26 cellular contexts compared by ENCODE assay signal in genomic region chr10:71632896-71633600, GRCh38.
DNase-seq lines count a peak whose midpoint lies in the region; ATAC-seq, FAIRE-seq and TF ChIP-seq lines count a peak whose summit lies in the region.
"Had no signal": no experiment of that assay in that cellular context is flagged by ENCODE, and none has a peak within 500 bp of the region (broad histone marks: within the 10 kb centered on the region; RNA-seq: fewer than 3 reads in every experiment).

No MANE protein-coding gene starts in this region.

- no peak overlapping the region for H3K27ac ChIP-seq in GM23338 (ENCODE audit: low read depth)
- no peak overlapping the region for H3K27ac ChIP-seq in small intestine (ENCODE audit: low read depth in 1 of 2, low read length in 1 of 2)
- H3K27ac ChIP-seq: Peyer's patch, SK-N-MC had no signal

- H3K4me3 ChIP-seq in GM23338, result no peak overlapping the region
- H3K4me3 ChIP-seq in small intestine (ENCODE audit: low read depth in 1 of 2, low read length in 2 of 2), result no peak overlapping the region
- H3K4me3 ChIP-seq: Peyer's patch, SK-N-MC had no signal

- H3K9me3 ChIP-seq in small intestine (ENCODE audit: control insufficient read depth, low read depth), result no peaks in the 10 kb centered on the region
- H3K9me3 ChIP-seq: Peyer's patch had no signal

- TF ChIP-seq POLR2A in erythroblast (IDR thresholded peaks at IDR 0.05; ENCODE audit: low read length), result no peak

- no peaks in the 10 kb centered on the region for H4K20me1 ChIP-seq in GM23338 (replicated peaks; ENCODE audit: insufficient read depth)

- H3K36me3 ChIP-seq in GM23338 (ENCODE audit: insufficient read depth) (no peaks in the 10 kb centered on the region), small intestine (ENCODE audit: control insufficient read depth in 2 of 2, insufficient read depth in 2 of 2, low read length in 2 of 2) (no peaks in the 10 kb centered on the region)
- H3K36me3 ChIP-seq: Peyer's patch had no signal

- H3K4me1 ChIP-seq in GM23338 (ENCODE audit: insufficient read depth), result peaks cover 48% of the 10 kb centered on the region
- H3K4me1 ChIP-seq in small intestine (ENCODE audit: control insufficient read depth in 2 of 2, insufficient read depth in 1 of 2, low read depth in 1 of 2, low read length in 1 of 2), result peaks cover 0 to 17% of the 10 kb centered on the region in 2 donors

- H3K36me3 Mint-ChIP-seq in GM23338 (ENCODE audit: low read depth), result no peaks in the 10 kb centered on the region
- H3K36me3 Mint-ChIP-seq: CD4-positive, alpha-beta memory T cell had no signal

- peaks cover 68% of the 10 kb centered on the region for H3K4me1 Mint-ChIP-seq in GM23338

- peak overlapping the region; percentile 11; the same call in 1 of the 3 replicates for H3K4me3 Mint-ChIP-seq in GM23338
- H3K4me3 Mint-ChIP-seq: CD4-positive, alpha-beta memory T cell had no signal

- H2AFZ ChIP-seq in GM23338, result no peak overlapping the region

- TF ChIP-seq CTCF in GM23338 (conservative IDR thresholded peaks at IDR 0.05; ENCODE audit: low read depth in 2 of 2), result no peak

- H3K27ac Mint-ChIP-seq in GM23338, result no peak overlapping the region

- peak overlapping the region; percentile 53 for H3K4me2 ChIP-seq in GM23338

- ATAC-seq in GM23338 (no peak), GM18873 (IDR thresholded peaks at IDR 0.05; ENCODE audit: low FRiP score, unreplicated experiment) (no peak)

- H3K9me3 Mint-ChIP-seq in GM23338, result no peaks in the 10 kb centered on the region; the same call in 2 of the 3 replicates
- H3K9me3 Mint-ChIP-seq: CD4-positive, alpha-beta memory T cell had no signal

- DNase-seq in GM23338 (ENCODE audit: low spot score), result no peak
- DNase-seq in OCI-M1 (lab: John Stamatoyannopoulos, UW), result peak; percentile 24
- peak; percentile 88 to 94 for DNase-seq in erythroblast (lab: John Stamatoyannopoulos, UW)
- DNase-seq in small intestine, result peak; percentile 58
- no peak for DNase-seq in iPS-NIHi7 (ENCODE audit: extremely low spot score)
- DNase-seq in NCI-H1092 (lab: John Stamatoyannopoulos, UW), result no peak
- no peak for DNase-seq in NCI-H1436 (lab: John Stamatoyannopoulos, UW)
- DNase-seq: C1 segment of cervical spinal cord; Calu3; CD4-positive, alpha-beta memory T cell; DMS153; DND-41; Kasumi-1; MV-4-11; NCI-H1105 treated with DMSO at 0.1 percent for 48 hours; NCI-H1694 treated with DMSO at 0.1 percent for 48 hours; NCI-H2081; NCI-H226; NCI-H510A treated with DMSO at 0.1 percent for 48 hours; Peyer's patch; SHP77 treated with DMSO at 0.1 percent for 48 hours had no signal

- peaks cover 32% of the 10 kb centered on the region for H3K27me3 ChIP-seq in GM23338 (ENCODE audit: insufficient read depth)
- no peaks in the 10 kb centered on the region for H3K27me3 ChIP-seq in small intestine (ENCODE audit: control insufficient read depth in 2 of 2, insufficient read depth in 2 of 2, low read length in 2 of 2)
- H3K27me3 ChIP-seq: Peyer's patch had no signal

- FAIRE-seq in small intestine (lab: Jason Lieb, UNC), result no peak
- FAIRE-seq: GM12892, GM19239, HepG2 had no signal

- H3K27me3 Mint-ChIP-seq in GM23338 (ENCODE audit: insufficient read depth, low read depth, poor library complexity), result peaks cover 47% of the 10 kb centered on the region

- no peaks in the 10 kb centered on the region for H3K79me2 ChIP-seq in GM23338 (replicated peaks; ENCODE audit: insufficient read depth)

- 69 to 82% (median 70%) methylated on average over 10 of the region's 10 CpGs for WGBS in small intestine, 3 donors

- no peaks in the 10 kb centered on the region for H3F3A ChIP-seq in GM23338 (replicated peaks; ENCODE audit: low read depth)

- no peaks in the 10 kb centered on the region for H3K9me2 ChIP-seq in GM23338 (ENCODE audit: insufficient read depth)

TF ChIP-seq in GM23338, 12 proteins besides CTCF, POLR2A, EP300 and RAD21 (continues in another document):
- TF ChIP-seq POLR2AphosphoS5 (IDR thresholded peaks at IDR 0.05; ENCODE audit: low read depth), result no peak
- TF ChIP-seq CREB1 (CRISPR knock-in tag; IDR thresholded peaks at IDR 0.05; ENCODE audit: low read depth), result no peak
- TF ChIP-seq REST (IDR thresholded peaks at IDR 0.05; ENCODE audit: unreplicated experiment), result no peak
- no peak for TF ChIP-seq ZNF462 (CRISPR knock-in tag; IDR thresholded peaks at IDR 0.05)
- TF ChIP-seq EZH2phosphoT487 (IDR thresholded peaks at IDR 0.05; ENCODE audit: unreplicated experiment), result no peak
- TF ChIP-seq NANOG (IDR thresholded peaks at IDR 0.05; ENCODE audit: borderline replicate concordance), result no peak
- TF ChIP-seq JUNB (IDR thresholded peaks at IDR 0.05; ENCODE audit: unreplicated experiment), result no peak

Comparison
In these comparisons a context has a peak if more than half of its experiments do, and no peak if none do; other contexts are left out.
1. DNase-seq: peak in OCI-M1 (single experiment), erythroblast (2 of 2) and small intestine (single experiment); none in GM23338 (single experiment), iPS-NIHi7 (single experiment), NCI-H1092 (single experiment) and NCI-H1436 (single experiment).